Comparison of ENCODE assay signal across 8 cellular contexts in the genomic region with DNA sequence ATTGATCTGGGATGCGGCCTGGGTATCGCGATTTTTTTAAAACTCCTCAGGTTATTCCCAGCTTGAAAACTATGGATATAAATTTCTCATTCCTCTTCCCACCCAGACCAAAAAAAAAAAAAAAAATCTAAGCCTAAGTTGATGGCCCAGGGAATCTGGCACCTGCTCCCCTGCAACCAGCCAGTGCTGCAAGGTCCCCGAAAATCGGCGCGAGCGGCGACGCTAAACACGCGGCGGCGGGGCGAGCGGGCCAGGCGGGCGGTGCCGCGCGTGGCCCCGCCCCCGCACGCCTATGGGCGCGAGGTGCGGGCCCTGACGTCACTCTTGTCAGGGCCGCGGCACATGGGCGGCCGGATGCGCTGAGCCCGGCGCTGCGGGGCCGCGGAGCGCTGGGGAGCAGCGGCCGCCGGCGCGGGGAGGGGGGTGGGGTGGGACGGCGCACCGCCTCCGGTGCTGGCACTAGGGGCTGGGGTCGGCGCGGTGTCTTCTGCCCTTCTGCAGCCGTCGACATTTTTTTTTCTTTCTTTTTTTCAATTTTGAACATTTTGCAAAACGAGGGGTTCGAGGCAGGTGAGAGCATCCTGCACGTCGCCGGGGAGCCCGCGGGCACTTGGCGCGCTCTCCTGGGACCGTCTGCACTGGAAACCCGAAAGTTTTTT. TPM values are rescaled to one million over a fixed set of nuclear protein-coding genes. Genes with fewer than 3 reads are reported as not detected.
DNase-seq lines count a peak whose midpoint lies in the region; ATAC-seq and TF ChIP-seq lines count a peak whose summit lies in the region.

A gene with protein sequence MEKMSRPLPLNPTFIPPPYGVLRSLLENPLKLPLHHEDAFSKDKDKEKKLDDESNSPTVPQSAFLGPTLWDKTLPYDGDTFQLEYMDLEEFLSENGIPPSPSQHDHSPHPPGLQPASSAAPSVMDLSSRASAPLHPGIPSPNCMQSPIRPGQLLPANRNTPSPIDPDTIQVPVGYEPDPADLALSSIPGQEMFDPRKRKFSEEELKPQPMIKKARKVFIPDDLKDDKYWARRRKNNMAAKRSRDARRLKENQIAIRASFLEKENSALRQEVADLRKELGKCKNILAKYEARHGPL (plus strand): TSS at position 321 of the 659 bp plus-strand sequence. CDS start 525 bp downstream, outside the sequence.

- CTCF ChIA-PET in PC-3 (lab: Charles Lee), result no interaction called here

- no peak for TF ChIP-seq CTCF in PC-3 (conservative IDR thresholded peaks at IDR 0.05; ENCODE audit: low read depth, low read length)
- no peak for TF ChIP-seq CTCF in foreskin keratinocyte (conservative IDR thresholded peaks at IDR 0.05)
- no peak for TF ChIP-seq CTCF in nephron progenitor cell (IDR thresholded peaks at IDR 0.05)

- H4K20me1 ChIP-seq in PC-3 (ENCODE audit: low read length), result no peaks in the 10 kb centered on the region

- peak; percentile 92 to 95 for ATAC-seq in CD4-positive, CD25-positive, alpha-beta regulatory T cell (ENCODE audit: low read depth in 2 of 2)
- peak; percentile 86 for ATAC-seq in GM19468 (IDR thresholded peaks at IDR 0.05; ENCODE audit: extremely low read depth, unreplicated experiment)
- peak; percentile 64 for ATAC-seq in PC-3
- peak; percentile 98 for ATAC-seq in foreskin keratinocyte

- H3K79me2 ChIP-seq in PC-3 (ENCODE audit: low read length), result no peaks in the 10 kb centered on the region

- no peaks in the 10 kb centered on the region for H3K9me2 ChIP-seq in PC-3 (replicated peaks; ENCODE audit: low read length)

- no peaks in the 10 kb centered on the region for H3K36me3 Mint-ChIP-seq in CD4-positive, CD25-positive, alpha-beta regulatory T cell
- H3K36me3 Mint-ChIP-seq in nephron progenitor cell (ENCODE audit: low read depth), result no peaks in the 10 kb centered on the region

- no TSS peak for BruUV-seq in PC-3 (replicated peaks; lab: Mats Ljungman, UMichigan)

- peaks cover 27% of the 10 kb centered on the region for H3K4me1 ChIP-seq in CD4-positive, CD25-positive, alpha-beta regulatory T cell (ENCODE audit: control insufficient read depth, insufficient read depth, low read length, poor library complexity, severe bottlenecking)
- H3K4me1 ChIP-seq in PC-3 (ENCODE audit: insufficient read depth, low read length), result no peaks in the 10 kb centered on the region; the same call in 1 of the 2 replicates
- no peaks in the 10 kb centered on the region for H3K4me1 ChIP-seq in foreskin keratinocyte

- H3K27ac ChIP-seq in CD4-positive, CD25-positive, alpha-beta regulatory T cell (ENCODE audit: insufficient read depth, low read length, poor library complexity, severe bottlenecking), result peak within 1 kb of the TSS; percentile 20
- H3K27ac ChIP-seq in PC-3 (ENCODE audit: low read length) (no peak within 1 kb of the TSS), foreskin keratinocyte (no peak within 1 kb of the TSS)

- H3K36me3 ChIP-seq in CD4-positive, CD25-positive, alpha-beta regulatory T cell (ENCODE audit: control insufficient read depth, insufficient read depth, low read length), result no peaks in the 10 kb centered on the region
- no peaks in the 10 kb centered on the region for H3K36me3 ChIP-seq in PC-3 (ENCODE audit: low read depth, low read length)

- H3K27ac Mint-ChIP-seq in CD4-positive, CD25-positive, alpha-beta regulatory T cell, result no peak within 1 kb of the TSS
- H3K27ac Mint-ChIP-seq in nephron progenitor cell, result no peak within 1 kb of the TSS

- peaks cover 32% of the 10 kb centered on the region for H3K27me3 ChIP-seq in CD4-positive, CD25-positive, alpha-beta regulatory T cell (ENCODE audit: control insufficient read depth, insufficient read depth, low read length)
- H3K27me3 ChIP-seq in PC-3 (ENCODE audit: low read length), result peaks cover 23% of the 10 kb centered on the region
- peaks cover 94% of the 10 kb centered on the region for H3K27me3 ChIP-seq in foreskin keratinocyte

- H2AFZ ChIP-seq in PC-3 (ENCODE audit: low read length), result peak within 1 kb of the TSS; percentile 51

- POLR2A ChIA-PET in PC-3 (lab: Charles Lee; ENCODE audit: unreplicated experiment), result no interaction called here

- no peaks in the 10 kb centered on the region for H3F3A ChIP-seq in PC-3 (ENCODE audit: low read length, unreplicated experiment)

- DNase-seq in CD4-positive, CD25-positive, alpha-beta regulatory T cell, result peak; percentile 67 to 89 (median 74)
- DNase-seq in HS-5 (ENCODE audit: low read depth) (peak; percentile 16), PC-3 (peak; percentile 70), activated gamma-delta T cell treated with Interleukin-2 at 50 U/mL for 16 hours (peak; percentile 45), foreskin keratinocyte (peak; percentile 12 to 33), nephron progenitor cell (peak; percentile 75)
- DNase-seq in stimulated activated naive CD4-positive, alpha-beta T cell treated with Interleukin-2 at 50 U/mL for 16 hours (lab: John Stamatoyannopoulos, UW), result peak; percentile 78

- H3K4me3 ChIP-seq in CD4-positive, CD25-positive, alpha-beta regulatory T cell (ENCODE audit: low read depth, low read length), result peak within 1 kb of the TSS; percentile 63
- H3K4me3 ChIP-seq in PC-3 (ENCODE audit: low read length), result peak within 1 kb of the TSS; percentile 41; the same call in 1 of the 2 replicates

- peak within 1 kb of the TSS; percentile 81 to 84 (median 82) for H3K4me3 Mint-ChIP-seq in CD4-positive, CD25-positive, alpha-beta regulatory T cell
- peak within 1 kb of the TSS; percentile 73 for H3K4me3 Mint-ChIP-seq in nephron progenitor cell

- H3K9ac ChIP-seq in PC-3 (ENCODE audit: low read length), result no peak within 1 kb of the TSS

- H3K4me1 Mint-ChIP-seq in CD4-positive, CD25-positive, alpha-beta regulatory T cell, result peaks cover 0 to 23% (median 12%) of the 10 kb centered on the region in 4 donors
- peaks cover 13% of the 10 kb centered on the region for H3K4me1 Mint-ChIP-seq in nephron progenitor cell

- peaks cover 0 to 7% (median 0%) of the 10 kb centered on the region in 7 donors for H3K9me3 Mint-ChIP-seq in CD4-positive, CD25-positive, alpha-beta regulatory T cell
- peaks cover 17% of the 10 kb centered on the region for H3K9me3 Mint-ChIP-seq in nephron progenitor cell

- H3K4me2 ChIP-seq in PC-3 (ENCODE audit: low read length), result peak within 1 kb of the TSS; percentile 66

- H3K9me3 ChIP-seq in CD4-positive, CD25-positive, alpha-beta regulatory T cell (ENCODE audit: control insufficient read depth in 2 of 2, low read length in 2 of 2), result peaks cover 4 to 6% of the 10 kb centered on the region in 2 experiments
- H3K9me3 ChIP-seq in PC-3 (ENCODE audit: low read length), result no peaks in the 10 kb centered on the region

- intact Hi-C loops in PC-3 (cut with micrococcal nuclease), result loop anchor here (1.0 kb wide), 1 partner anchor 26 kb away; no protein-coding TSS in a partner anchor

- H3K27me3 Mint-ChIP-seq in CD4-positive, CD25-positive, alpha-beta regulatory T cell, result peaks cover 78% of the 10 kb centered on the region
- peaks cover 97% of the 10 kb centered on the region for H3K27me3 Mint-ChIP-seq in nephron progenitor cell (ENCODE audit: low read depth, poor library complexity)

RNA-seq across cellular contexts. Expression of the gene that starts here (rescaled TPM):
- total RNA-seq in CD4-positive, CD25-positive, alpha-beta regulatory T cell, result 2.1 TPM
- polyA plus RNA-seq in CD4-positive, CD25-positive, alpha-beta regulatory T cell, result 1 to 10 TPM in 1 of 4 donors, under 1 TPM in 3; 0.28 to 1.3 (median 0.61) TPM
- total RNA-seq in PC-3 (2014; rRNA removed) (0.23 and 0.66 TPM in 2 replicates), foreskin keratinocyte (0.04 TPM in 1 of 2 replicates, not detected in the other)
- not detected in 2 replicates for polyA plus RNA-seq in foreskin keratinocyte

Comparison
In these comparisons a context has a peak if more than half of its experiments do, and no peak if none do; other contexts are left out.
1. Peak in DNase-seq, ATAC-seq, H3K4me3 ChIP-seq and H3K4me2 ChIP-seq in PC-3; RNA of the gene not detected or under 1 TPM.
2. Peak in DNase-seq and ATAC-seq in foreskin keratinocyte; RNA of the gene not detected or under 1 TPM.
3. DNase-seq: peak in every context shown above with its lines; median percentile 78 in stimulated activated naive CD4-positive, alpha-beta T cell treated with Interleukin-2 at 50 U/mL for 16 hours; 75 in nephron progenitor cell; 74 in CD4-positive, CD25-positive, alpha-beta regulatory T cell; 70 in PC-3; 45 in activated gamma-delta T cell treated with Interleukin-2 at 50 U/mL for 16 hours; 22 in foreskin keratinocyte; 16 in HS-5.